22 cellular contexts compared by ENCODE assay signal in the genomic region with DNA sequence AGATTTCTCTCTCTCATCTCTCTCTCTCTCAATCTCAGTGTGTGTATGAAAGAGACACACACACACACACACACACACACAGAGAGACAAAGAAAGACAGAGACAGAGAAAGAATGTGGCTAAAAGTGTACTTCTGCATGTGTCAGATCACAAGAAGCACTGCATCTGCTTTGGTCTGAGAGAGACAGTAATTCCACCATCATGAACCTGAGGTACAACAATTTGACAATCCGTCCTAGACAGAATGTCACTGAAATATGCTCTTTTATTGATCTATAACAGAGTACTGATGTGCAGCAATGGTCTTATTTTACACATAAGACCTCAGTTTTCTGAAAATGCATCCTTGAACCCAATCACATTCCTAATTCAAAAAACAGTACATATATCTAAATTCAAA.
A peak's percentile ranks its signal among the peaks of the same experiment; 100 is the strongest.
DNase-seq lines count a peak whose midpoint lies in the region; TF ChIP-seq lines count a peak whose summit lies in the region.
"Had no signal": no experiment of that assay in that cellular context is flagged by ENCODE, and none has a peak within 500 bp of the region (broad histone marks: within the 10 kb centered on the region; RNA-seq: fewer than 3 reads in every experiment).

No MANE protein-coding gene starts in this region.

- H3K27me3 ChIP-seq in dorsolateral prefrontal cortex (no peaks in the 10 kb centered on the region), neural cell (ENCODE audit: insufficient read depth, low read depth, low read length) (no peaks in the 10 kb centered on the region), Caco-2 (replicated peaks; ENCODE audit: control insufficient read depth, insufficient read depth, low read length) (no peaks in the 10 kb centered on the region)

- H3K4me1 Mint-ChIP-seq in osteocyte (ENCODE audit: unreplicated experiment) (no peaks in the 10 kb centered on the region), Caco-2 (ENCODE audit: low read depth, unreplicated experiment) (no peaks in the 10 kb centered on the region)

- H2AFZ ChIP-seq in neural cell (ENCODE audit: low read depth, low read length), result no peak overlapping the region
- H2AFZ ChIP-seq: GM23338 had no signal

- peak overlapping the region in 25 of 59 donors; percentile 5 to 58 (median 43) for H3K4me3 ChIP-seq in dorsolateral prefrontal cortex
- peak overlapping the region; percentile 40 for H3K4me3 ChIP-seq in neural cell (ENCODE audit: low read length)
- H3K4me3 ChIP-seq in Caco-2 (ENCODE audit: low read depth, low read length), result no peak overlapping the region
- H3K4me3 ChIP-seq: GM23338 had no signal

- H3K36me3 Mint-ChIP-seq in osteocyte (ENCODE audit: unreplicated experiment) (no peaks in the 10 kb centered on the region), Caco-2 (ENCODE audit: insufficient read depth, unreplicated experiment) (no peaks in the 10 kb centered on the region)

- CTCF ChIA-PET in Caco-2 (lab: Charles Lee), result no interaction called here

- no peaks in the 10 kb centered on the region for H3K4me1 ChIP-seq in Caco-2

- H3K27ac Mint-ChIP-seq in osteocyte (ENCODE audit: unreplicated experiment) (no peak overlapping the region), Caco-2 (ENCODE audit: unreplicated experiment) (no peak overlapping the region)

- POLR2A ChIA-PET in Caco-2 (lab: Charles Lee), result no interaction called here

- no TSS peak for BruUV-seq in Caco-2 (replicated peaks; lab: Mats Ljungman, UMichigan)

- H3K9me2 ChIP-seq in neural cell (ENCODE audit: insufficient read depth, low read length), result no peaks in the 10 kb centered on the region

- peak overlapping the region; percentile 33 for H3K9ac ChIP-seq in neural cell (ENCODE audit: low read length)

- H3K9me3 Mint-ChIP-seq in osteocyte (ENCODE audit: unreplicated experiment), result no peaks in the 10 kb centered on the region
- H3K9me3 Mint-ChIP-seq in Caco-2 (ENCODE audit: unreplicated experiment), result no peaks in the 10 kb centered on the region
- H3K9me3 Mint-ChIP-seq: GM23338, H9 had no signal

- H3F3A ChIP-seq in neural cell (ENCODE audit: insufficient read depth, low read length, poor library complexity, severe bottlenecking), result no peaks in the 10 kb centered on the region

- DNase-seq in dorsolateral prefrontal cortex, result no peak
- peak; percentile 69 for DNase-seq in superior temporal gyrus (ENCODE audit: extremely low spot score)
- no peak for DNase-seq in activated effector memory CD4-positive, alpha-beta T cell treated with anti-CD3 and anti-CD28 coated beads, Interleukin-2, amount 50 U/mL, for 16 hours
- DNase-seq in osteocyte (ENCODE audit: extremely low spot score, unreplicated experiment), result no peak
- DNase-seq in Caco-2, result no peak
- DNase-seq: 8988T, ACHN, H9, Karpas-422, NCI-H1092 treated with DMSO at 0.1 percent for 48 hours, NCI-H1436, NCI-H187, NCI-H2081 treated with DMSO at 0.1 percent for 48 hours, NCI-H2171, NCI-H226, NCI-H510A, NCI-H69, SHP77 had no signal

- H3K27ac ChIP-seq in angular gyrus (ENCODE audit: low read depth, low read length), result peak overlapping the region; percentile 64
- H3K27ac ChIP-seq in dorsolateral prefrontal cortex, result peak overlapping the region in 55 of 59 donors; percentile 13 to 91 (median 76)
- H3K27ac ChIP-seq in neural cell (ENCODE audit: low read length), result peak overlapping the region; percentile 60
- H3K27ac ChIP-seq: RWPE1 had no signal

- H3K36me3 ChIP-seq in neural cell (ENCODE audit: insufficient read depth, low read length), result no peaks in the 10 kb centered on the region
- no peaks in the 10 kb centered on the region for H3K36me3 ChIP-seq in Caco-2 (ENCODE audit: control insufficient read depth, insufficient read depth, low read length)

- no peak for TF ChIP-seq CTCF in dorsolateral prefrontal cortex (IDR thresholded peaks at IDR 0.05 in 54 of 56, conservative IDR thresholded peaks at IDR 0.05 in 2 of 56; ENCODE audit: low read depth in 1 of 56, partially characterized antibody in 56 of 56)
- TF ChIP-seq CTCF in neural cell (IDR thresholded peaks at IDR 0.05; ENCODE audit: poor library complexity, severe bottlenecking), result no peak
- no peak for TF ChIP-seq CTCF in osteocyte (IDR thresholded peaks at IDR 0.05)
- TF ChIP-seq CTCF in Caco-2 (IDR thresholded peaks at IDR 0.05; ENCODE audit: insufficient read depth in 1 of 2, low read depth in 1 of 2, low read length in 1 of 2, severe bottlenecking in 1 of 2, unreplicated experiment in 1 of 2), result no peak

- TF ChIP-seq RAD21 in neural cell (conservative IDR thresholded peaks at IDR 0.05), result peak; percentile 16

- no peaks in the 10 kb centered on the region for H3K79me2 ChIP-seq in neural cell (replicated peaks; ENCODE audit: insufficient read depth, low read length)

- intact Hi-C loops in dorsolateral prefrontal cortex (cut with DNase I) (loop anchor here in 1 of 2 donors (5.0 kb wide), 1 partner anchor 205 kb away; a partner anchor contains a TSS), Caco-2 (cut with micrococcal nuclease; ENCODE audit: unreplicated experiment) (no loop called here)

- no peaks in the 10 kb centered on the region for H3K9me3 ChIP-seq in neural cell (ENCODE audit: low read length)
- 0 out of 2 replicates have a peak, but pooled peaks cover 2% of the 10 kb centered on the region for H3K9me3 ChIP-seq in Caco-2

- no peaks in the 10 kb centered on the region for H3K27me3 Mint-ChIP-seq in osteocyte (ENCODE audit: unreplicated experiment)
- no peaks in the 10 kb centered on the region for H3K27me3 Mint-ChIP-seq in Caco-2 (ENCODE audit: insufficient read depth, unreplicated experiment)

- H4K20me1 ChIP-seq in neural cell (ENCODE audit: insufficient read depth), result no peaks in the 10 kb centered on the region

- no peak overlapping the region for H3K4me3 Mint-ChIP-seq in osteocyte (ENCODE audit: unreplicated experiment)
- no peak overlapping the region for H3K4me3 Mint-ChIP-seq in Caco-2 (ENCODE audit: unreplicated experiment)
- H3K4me3 Mint-ChIP-seq: GM23338, H9 had no signal

- peak; percentile 96 for TF ChIP-seq EP300 in neural cell (conservative IDR thresholded peaks at IDR 0.05; ENCODE audit: poor library complexity, severe bottlenecking)

- H3K4me2 ChIP-seq in neural cell (ENCODE audit: low read length), result peak overlapping the region; percentile 34
- H3K4me2 ChIP-seq: GM23338 had no signal

TF ChIP-seq in neural cell, 6 proteins besides CTCF, POLR2A, EP300 and RAD21:
- TF ChIP-seq SMC3 (conservative IDR thresholded peaks at IDR 0.05; ENCODE audit: poor library complexity) (no peak), POLR2AphosphoS5 (IDR thresholded peaks at IDR 0.05) (peak; percentile 91), MXI1 (conservative IDR thresholded peaks at IDR 0.05; ENCODE audit: poor library complexity, severe bottlenecking) (no peak), TAF1 (IDR thresholded peaks at IDR 0.05; ENCODE audit: low read depth) (no peak)
TF ChIP-seq in neural cell: peak in this region for 1.
